In the genomic region with DNA sequence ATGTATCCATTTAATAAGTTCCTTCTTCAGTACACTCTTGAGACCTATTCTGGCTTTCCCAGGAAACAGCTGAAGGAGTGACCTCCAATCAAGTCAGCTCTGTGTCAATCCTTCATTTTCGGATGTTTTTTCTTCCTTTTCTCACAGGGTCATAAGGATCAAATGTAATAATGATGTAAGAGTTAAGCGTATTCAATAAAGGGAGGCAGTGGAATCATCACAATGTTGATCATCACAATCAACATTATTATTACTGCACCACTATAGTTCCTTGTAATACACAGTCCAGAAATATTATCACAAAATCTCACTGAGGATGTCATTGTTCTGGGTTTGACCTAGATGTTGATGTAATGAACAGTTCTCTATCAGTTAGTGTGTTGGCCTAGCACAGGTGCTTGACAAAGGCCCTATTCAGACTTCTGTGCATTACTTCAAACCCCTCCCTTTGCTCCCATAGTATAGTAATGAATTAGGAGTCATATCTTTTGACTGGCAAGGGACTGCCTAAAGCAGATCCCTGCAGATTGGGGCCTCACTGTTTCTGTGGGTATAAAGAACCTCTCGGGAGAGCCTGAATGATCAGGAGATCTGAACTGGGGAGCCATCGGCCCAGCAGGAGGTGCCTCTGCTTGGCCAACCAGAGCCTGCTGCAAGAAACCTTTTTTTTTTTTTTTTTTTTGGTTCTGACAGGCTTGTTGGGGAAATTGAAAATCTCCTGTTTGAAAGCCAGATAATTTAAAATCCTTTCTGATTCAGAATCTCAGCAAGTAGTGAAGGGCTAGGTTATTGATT, we compare ENCODE assay signal across 17 cellular contexts.
A peak's percentile ranks its signal among the peaks of the same experiment; 100 is the strongest.
DNase-seq lines count a peak whose midpoint lies in the region; ATAC-seq, FAIRE-seq and TF ChIP-seq lines count a peak whose summit lies in the region.
"Had no signal": no experiment of that assay in that cellular context is flagged by ENCODE, and none has a peak within 500 bp of the region (broad histone marks: within the 10 kb centered on the region; RNA-seq: fewer than 3 reads in every experiment).

No MANE protein-coding gene starts in this region.

- FAIRE-seq in small intestine (lab: Jason Lieb, UNC), result no peak
- FAIRE-seq: endometrium, GM18507 had no signal

- H3K4me3 Mint-ChIP-seq in WTC11, result no peak overlapping the region
- no peak overlapping the region for H3K4me3 Mint-ChIP-seq in CD8-positive, alpha-beta memory T cell
- H3K4me3 Mint-ChIP-seq: activated naive CD8-positive, alpha-beta T cell; activated T-cell treated with anti-CD3 and anti-CD28 coated beads, Interleukin-2, amount 50 U/mL, for 24 hours; type B pancreatic cell had no signal

- CTCF ChIA-PET in HEK293 (lab: Yijun Ruan, JAX) (no interaction called here), WTC11 (lab: Charles Lee) (no interaction called here)
- CTCF ChIA-PET in CD8-positive, alpha-beta memory T cell (lab: Charles Lee), result no interaction called here

- no peaks in the 10 kb centered on the region for H3K27me3 Mint-ChIP-seq in WTC11 (ENCODE audit: low read depth)
- H3K27me3 Mint-ChIP-seq in CD8-positive, alpha-beta memory T cell, result no peaks in the 10 kb centered on the region
- H3K27me3 Mint-ChIP-seq: activated naive CD8-positive, alpha-beta T cell; activated T-cell treated with anti-CD3 and anti-CD28 coated beads, Interleukin-2, amount 50 U/mL, for 24 hours; type B pancreatic cell had no signal

- TF ChIP-seq CTCF in HEK293 (tag by site-specific recombination; IDR thresholded peaks at IDR 0.05) (no peak), WTC11 (IDR thresholded peaks at IDR 0.05) (no peak)

- 38 to 67% (median 59%) methylated on average over 4 of the region's 4 CpGs for WGBS in small intestine, 3 donors

- no peak for ATAC-seq in WTC11
- no peak for ATAC-seq in GM18873 (IDR thresholded peaks at IDR 0.05; ENCODE audit: low FRiP score, unreplicated experiment)

- H3K36me3 Mint-ChIP-seq in WTC11, result no peaks in the 10 kb centered on the region
- peaks cover 0 to 3% (median 1%) of the 10 kb centered on the region in 3 donors for H3K36me3 Mint-ChIP-seq in CD8-positive, alpha-beta memory T cell
- H3K36me3 Mint-ChIP-seq: activated naive CD8-positive, alpha-beta T cell had no signal

- H3K36me3 ChIP-seq in HEK293 (ENCODE audit: control insufficient read depth in 2 of 2, insufficient read depth in 1 of 2, low read length in 2 of 2), result no peaks in the 10 kb centered on the region
- H3K36me3 ChIP-seq in small intestine (ENCODE audit: control insufficient read depth in 2 of 2, insufficient read depth in 2 of 2, low read length in 2 of 2), result no peaks in the 10 kb centered on the region
- H3K36me3 ChIP-seq in CD8-positive, alpha-beta memory T cell (ENCODE audit: insufficient read depth, low read length), result no peaks in the 10 kb centered on the region

- H3K4me3 ChIP-seq in HEK293 (ENCODE audit: low read depth, low read length), result no peak overlapping the region
- H3K4me3 ChIP-seq in small intestine (ENCODE audit: low read depth in 1 of 2, low read length in 2 of 2), result no peak overlapping the region
- H3K4me3 ChIP-seq in CD8-positive, alpha-beta memory T cell (ENCODE audit: low read length), result no peak overlapping the region

- no peaks in the 10 kb centered on the region for H3K9me3 Mint-ChIP-seq in WTC11
- no peaks in the 10 kb centered on the region for H3K9me3 Mint-ChIP-seq in CD8-positive, alpha-beta memory T cell
- H3K9me3 Mint-ChIP-seq: activated T-cell treated with anti-CD3 and anti-CD28 coated beads, Interleukin-2, amount 50 U/mL, for 24 hours; type B pancreatic cell had no signal

- H3K4me1 ChIP-seq in HEK293 (ENCODE audit: control insufficient read depth, insufficient read depth, low read length) (peaks cover 30% of the 10 kb centered on the region), small intestine (ENCODE audit: control insufficient read depth in 2 of 2, insufficient read depth in 1 of 2, low read depth in 1 of 2, low read length in 1 of 2) (peaks cover 13 to 20% of the 10 kb centered on the region in 2 donors)
- H3K4me1 ChIP-seq in CD8-positive, alpha-beta memory T cell (ENCODE audit: insufficient read depth, low read length), result no peaks in the 10 kb centered on the region

- H3K9me3 ChIP-seq in HEK293 (ENCODE audit: control insufficient read depth, insufficient read depth, low read depth, low read length) (no peaks in the 10 kb centered on the region), small intestine (ENCODE audit: control insufficient read depth, low read depth) (no peaks in the 10 kb centered on the region)
- H3K9me3 ChIP-seq in CD8-positive, alpha-beta memory T cell (ENCODE audit: low read length), result no peaks in the 10 kb centered on the region

- POLR2A ChIA-PET in HEK293 (lab: Yijun Ruan, JAX), result no interaction called here
- POLR2A ChIA-PET in WTC11 (lab: Charles Lee), result no interaction called here
- POLR2A ChIA-PET in CD8-positive, alpha-beta memory T cell (lab: Charles Lee), result no interaction called here

- H3K4me1 Mint-ChIP-seq in WTC11, result peaks cover 37% of the 10 kb centered on the region
- peaks cover 32 to 74% (median 64%) of the 10 kb centered on the region in 3 donors for H3K4me1 Mint-ChIP-seq in CD8-positive, alpha-beta memory T cell

- H3K27ac ChIP-seq in HEK293 (ENCODE audit: extremely low read depth, low read depth, low read length), result no peak overlapping the region
- H3K27ac ChIP-seq in small intestine (ENCODE audit: low read depth in 1 of 2, low read length in 1 of 2), result peak overlapping the region; percentile 1 to 55
- no peak overlapping the region for H3K27ac ChIP-seq in CD8-positive, alpha-beta memory T cell (ENCODE audit: low read depth, low read length)

- no peaks in the 10 kb centered on the region for H3K27me3 ChIP-seq in small intestine (ENCODE audit: control insufficient read depth in 2 of 2, insufficient read depth in 2 of 2, low read length in 2 of 2)
- no peaks in the 10 kb centered on the region for H3K27me3 ChIP-seq in CD8-positive, alpha-beta memory T cell (ENCODE audit: insufficient read depth, low read length, poor library complexity, severe bottlenecking)

- peak overlapping the region; percentile 5; the same call in 1 of the 2 replicates for H3K27ac Mint-ChIP-seq in WTC11
- H3K27ac Mint-ChIP-seq in CD8-positive, alpha-beta memory T cell, result peak overlapping the region in 1 of 8 donors; percentile 9
- H3K27ac Mint-ChIP-seq: activated naive CD8-positive, alpha-beta T cell; activated T-cell treated with anti-CD3 and anti-CD28 coated beads, Interleukin-2, amount 50 U/mL, for 24 hours; type B pancreatic cell had no signal

- DNase-seq in WTC11 (ENCODE audit: low spot score), result no peak
- DNase-seq in globus pallidus (ENCODE audit: low spot score), result peak; percentile 49
- no peak for DNase-seq in small intestine
- no peak for DNase-seq in HPDE6-E6E7 (ENCODE audit: extremely low spot score)
- DNase-seq in Kasumi-1 (lab: John Stamatoyannopoulos, UW), result no peak
- DNase-seq in CD8-positive, alpha-beta memory T cell, result no peak
- DNase-seq: activated CD4-positive, alpha-beta T cell treated with anti-CD3 and anti-CD28 coated beads, Interleukin-2, amount 50 U/mL, for 1 hour; activated T-cell treated with anti-CD3 and anti-CD28 coated beads, Interleukin-2, amount 50 U/mL, for 24 hours; central memory CD4-positive, alpha-beta T cell; islet precursor cell; stimulated activated CD4-positive, alpha-beta T cell treated with anti-CD3 and anti-CD28 coated beads, Interleukin-1b, Interleukin-23, amount 100 ng/mL, for 48 hours had no signal

TF ChIP-seq in HEK293, 187 proteins besides CTCF, POLR2A, EP300 and RAD21:
- TF ChIP-seq ZNF366 (tag by site-specific recombination; conservative IDR thresholded peaks at IDR 0.05) (0 out of 2 replicates have a peak, but pooled peaks have one; percentile 11), ZNF423 (tag by site-specific recombination; IDR thresholded peaks at IDR 0.05) (no peak), ZNF629 (tag by site-specific recombination; IDR thresholded peaks at IDR 0.05) (0 out of 2 replicates have a peak, but pooled peaks have one; percentile 15)

TF ChIP-seq in WTC11, 78 proteins besides CTCF, POLR2A, EP300 and RAD21 (continues in another document):
- no peak for TF ChIP-seq ATF1 (CRISPR knock-in tag; IDR thresholded peaks at IDR 0.05)
- TF ChIP-seq, protein P1, sequence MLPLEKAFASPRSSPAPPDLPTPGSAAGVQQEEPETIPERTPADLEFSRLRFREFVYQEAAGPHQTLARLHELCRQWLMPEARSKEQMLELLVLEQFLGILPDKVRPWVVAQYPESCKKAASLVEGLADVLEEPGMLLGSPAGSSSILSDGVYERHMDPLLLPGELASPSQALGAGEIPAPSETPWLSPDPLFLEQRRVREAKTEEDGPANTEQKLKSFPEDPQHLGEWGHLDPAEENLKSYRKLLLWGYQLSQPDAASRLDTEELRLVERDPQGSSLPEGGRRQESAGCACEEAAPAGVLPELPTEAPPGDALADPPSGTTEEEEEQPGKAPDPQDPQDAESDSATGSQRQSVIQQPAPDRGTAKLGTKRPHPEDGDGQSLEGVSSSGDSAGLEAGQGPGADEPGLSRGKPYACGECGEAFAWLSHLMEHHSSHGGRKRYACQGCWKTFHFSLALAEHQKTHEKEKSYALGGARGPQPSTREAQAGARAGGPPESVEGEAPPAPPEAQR (CRISPR knock-in tag; IDR thresholded peaks at IDR 0.05), result no peak
- no peak for TF ChIP-seq SP1 (CRISPR knock-in tag; conservative IDR thresholded peaks at IDR 0.05)
- no peak for TF ChIP-seq E2F1 (CRISPR knock-in tag; IDR thresholded peaks at IDR 0.05)
- TF ChIP-seq ZNF138 (CRISPR knock-in tag; conservative IDR thresholded peaks at IDR 0.05), result no peak
- TF ChIP-seq TEAD1 (CRISPR knock-in tag; IDR thresholded peaks at IDR 0.05), result no peak

Comparison
In these comparisons a context has a peak if more than half of its experiments do, and no peak if none do; other contexts are left out.
1. H3K27ac ChIP-seq: peak in small intestine (2 of 2); none in HEK293 (single experiment) and CD8-positive, alpha-beta memory T cell (single experiment).